ENCODE assay signal across 18 cellular contexts in genomic region chr16:50765246-50765645, GRCh38. TPM values are rescaled to one million over a fixed set of nuclear protein-coding genes. Genes with fewer than 3 reads are reported as not detected.
A peak's percentile ranks its signal among the peaks of the same experiment; 100 is the strongest.
DNase-seq lines count a peak whose midpoint lies in the region; ATAC-seq and TF ChIP-seq lines count a peak whose summit lies in the region.
"Had no signal": no experiment of that assay in that cellular context is flagged by ENCODE, and none has a peak within 500 bp of the region (broad histone marks: within the 10 kb centered on the region; RNA-seq: fewer than 3 reads in every experiment).

No MANE protein-coding gene starts in this region.

- peaks cover 28 to 75% of the 10 kb centered on the region in 2 donors for H3K36me3 Mint-ChIP-seq in activated T-cell treated with anti-CD3 and anti-CD28 coated beads, Interleukin-2, amount 50 U/mL, for 72 hours (ENCODE audit: insufficient read depth in 2 of 2)
- peaks cover 80% of the 10 kb centered on the region for H3K36me3 Mint-ChIP-seq in T-cell
- H3K36me3 Mint-ChIP-seq in activated T-helper 1 cell treated with anti-CD3 and anti-CD28 coated beads, Interleukin-12 subunit alpha, Interleukin-12 subunit beta, Interleukin-2, Interleukin-4 antibody, amounts not matched to agents 30 ng/mL and 10 ng/mL and 1 ng/mL, durations not matched to agents 14 hours and 24 hours and 36 hours (ENCODE audit: low read depth): peaks cover 77% of the 10 kb centered on the region
- peaks cover 100% of the 10 kb centered on the region for H3K36me3 Mint-ChIP-seq in stimulated activated effector memory CD8-positive, alpha-beta T cell treated with anti-CD3 and anti-CD28 coated beads, Interleukin-12 subunit alpha, Interleukin-12 subunit beta, amount 100 ng/mL, for 72 hours
- peaks cover 24% of the 10 kb centered on the region for H3K36me3 Mint-ChIP-seq in progenitor cell of endocrine pancreas (ENCODE audit: insufficient read depth)

- ATAC-seq in activated T-cell treated with anti-CD3 and anti-CD28 coated beads, Interleukin-2, amount 50 U/mL, for 72 hours (replicated peaks in 1 of 2): peak; percentile 83 to 87
- ATAC-seq in T-cell (replicated peaks in 1 of 4) (no peak), HG02610 (IDR thresholded peaks at IDR 0.05; ENCODE audit: unreplicated experiment) (no peak)
- peak; percentile 94 for ATAC-seq in stimulated activated effector memory CD8-positive, alpha-beta T cell treated with anti-CD3 and anti-CD28 coated beads, Interleukin-12 subunit alpha, Interleukin-12 subunit beta, amount 100 ng/mL, for 72 hours

- intact Hi-C loops in activated T-helper 1 cell treated with anti-CD3 and anti-CD28 coated beads, Interleukin-12 subunit alpha, Interleukin-12 subunit beta, Interleukin-2, Interleukin-4 antibody, amounts not matched to agents 30 ng/mL and 10 ng/mL and 1 ng/mL, durations not matched to agents 14 hours and 24 hours and 36 hours (cut with micrococcal nuclease): loop anchor here (2.0 to 5.0 kb wide), 3 partner anchors 22 to 428 kb away; partner anchors contain the start of gene CYLD

- no peaks in the 10 kb centered on the region for H3K27me3 Mint-ChIP-seq in activated T-cell treated with anti-CD3 and anti-CD28 coated beads, Interleukin-2, amount 50 U/mL, for 72 hours (ENCODE audit: low read depth)
- no peaks in the 10 kb centered on the region for H3K27me3 Mint-ChIP-seq in T-cell
- H3K27me3 Mint-ChIP-seq in activated T-helper 1 cell treated with anti-CD3 and anti-CD28 coated beads, Interleukin-12 subunit alpha, Interleukin-12 subunit beta, Interleukin-2, Interleukin-4 antibody, amounts not matched to agents 30 ng/mL and 10 ng/mL and 1 ng/mL, durations not matched to agents 14 hours and 24 hours and 36 hours (ENCODE audit: insufficient read depth): no peaks in the 10 kb centered on the region
- no peaks in the 10 kb centered on the region for H3K27me3 Mint-ChIP-seq in progenitor cell of endocrine pancreas

- TF ChIP-seq CTCF in progenitor cell of endocrine pancreas (IDR thresholded peaks at IDR 0.05; ENCODE audit: unreplicated experiment): no peak

- H3K9me3 Mint-ChIP-seq in activated T-cell treated with anti-CD3 and anti-CD28 coated beads, Interleukin-2, amount 50 U/mL, for 72 hours: peaks cover 7 to 14% of the 10 kb centered on the region in 2 donors
- H3K9me3 Mint-ChIP-seq in T-cell: peaks cover 0 to 11% (median 10%) of the 10 kb centered on the region in 3 donors
- peaks cover 21% of the 10 kb centered on the region for H3K9me3 Mint-ChIP-seq in activated T-helper 1 cell treated with anti-CD3 and anti-CD28 coated beads, Interleukin-12 subunit alpha, Interleukin-12 subunit beta, Interleukin-2, Interleukin-4 antibody, amounts not matched to agents 30 ng/mL and 10 ng/mL and 1 ng/mL, durations not matched to agents 14 hours and 24 hours and 36 hours
- peaks cover 10% of the 10 kb centered on the region for H3K9me3 Mint-ChIP-seq in stimulated activated effector memory CD8-positive, alpha-beta T cell treated with anti-CD3 and anti-CD28 coated beads, Interleukin-12 subunit alpha, Interleukin-12 subunit beta, amount 100 ng/mL, for 72 hours
- peaks cover 21% of the 10 kb centered on the region for H3K9me3 Mint-ChIP-seq in progenitor cell of endocrine pancreas (ENCODE audit: low read depth)

- H3K27ac Mint-ChIP-seq in activated T-cell treated with anti-CD3 and anti-CD28 coated beads, Interleukin-2, amount 50 U/mL, for 72 hours: peak overlapping the region; percentile 95
- H3K27ac Mint-ChIP-seq in T-cell (peak overlapping the region; percentile 50 to 72), progenitor cell of endocrine pancreas (no peak overlapping the region)
- H3K27ac Mint-ChIP-seq in activated T-helper 1 cell treated with anti-CD3 and anti-CD28 coated beads, Interleukin-12 subunit alpha, Interleukin-12 subunit beta, Interleukin-2, Interleukin-4 antibody, amounts not matched to agents 30 ng/mL and 10 ng/mL and 1 ng/mL, durations not matched to agents 14 hours and 24 hours and 36 hours: peak overlapping the region; percentile 70
- H3K27ac Mint-ChIP-seq in stimulated activated effector memory CD8-positive, alpha-beta T cell treated with anti-CD3 and anti-CD28 coated beads, Interleukin-12 subunit alpha, Interleukin-12 subunit beta, amount 100 ng/mL, for 72 hours: peak overlapping the region; percentile 60
- H3K27ac Mint-ChIP-seq: CD14-positive monocyte had no signal

- POLR2A ChIA-PET in T-cell (lab: Charles Lee): no interaction called here

- peak overlapping the region; percentile 63 to 84 for H3K4me3 Mint-ChIP-seq in activated T-cell treated with anti-CD3 and anti-CD28 coated beads, Interleukin-2, amount 50 U/mL, for 72 hours
- H3K4me3 Mint-ChIP-seq in T-cell: peak overlapping the region in 2 of 3 donors; percentile 13 to 50
- H3K4me3 Mint-ChIP-seq in activated T-helper 1 cell treated with anti-CD3 and anti-CD28 coated beads, Interleukin-12 subunit alpha, Interleukin-12 subunit beta, Interleukin-2, Interleukin-4 antibody, amounts not matched to agents 30 ng/mL and 10 ng/mL and 1 ng/mL, durations not matched to agents 14 hours and 24 hours and 36 hours: peak overlapping the region; percentile 21
- H3K4me3 Mint-ChIP-seq in stimulated activated effector memory CD8-positive, alpha-beta T cell treated with anti-CD3 and anti-CD28 coated beads, Interleukin-12 subunit alpha, Interleukin-12 subunit beta, amount 100 ng/mL, for 72 hours: peak overlapping the region; percentile 24
- no peak overlapping the region for H3K4me3 Mint-ChIP-seq in progenitor cell of endocrine pancreas (ENCODE audit: low read depth)
- H3K4me3 Mint-ChIP-seq: CD14-positive monocyte, HFFc6 had no signal

- CTCF ChIA-PET in T-cell (lab: Charles Lee): interaction anchor here (0.6 to 2.1 kb wide), 5 partner anchors 12 to 505 kb away, joined by 3 to 7 read pairs (median 3); no protein-coding TSS in a partner anchor

- H3K4me1 Mint-ChIP-seq in activated T-cell treated with anti-CD3 and anti-CD28 coated beads, Interleukin-2, amount 50 U/mL, for 72 hours (ENCODE audit: low read depth): peaks cover 100% of the 10 kb centered on the region
- H3K4me1 Mint-ChIP-seq in T-cell (peaks cover 94 to 96% (median 94%) of the 10 kb centered on the region in 3 donors), progenitor cell of endocrine pancreas (ENCODE audit: low read depth) (no peaks in the 10 kb centered on the region)
- H3K4me1 Mint-ChIP-seq in activated T-helper 1 cell treated with anti-CD3 and anti-CD28 coated beads, Interleukin-12 subunit alpha, Interleukin-12 subunit beta, Interleukin-2, Interleukin-4 antibody, amounts not matched to agents 30 ng/mL and 10 ng/mL and 1 ng/mL, durations not matched to agents 14 hours and 24 hours and 36 hours (ENCODE audit: low read depth): peaks cover 90% of the 10 kb centered on the region
- peaks cover 80% of the 10 kb centered on the region for H3K4me1 Mint-ChIP-seq in stimulated activated effector memory CD8-positive, alpha-beta T cell treated with anti-CD3 and anti-CD28 coated beads, Interleukin-12 subunit alpha, Interleukin-12 subunit beta, amount 100 ng/mL, for 72 hours

- DNase-seq in activated T-cell treated with anti-CD3 and anti-CD28 coated beads, Interleukin-2, amount 50 U/mL, for 72 hours: no peak
- DNase-seq in activated T-cell treated with anti-CD3 and anti-CD28 coated beads, Interleukin-2, amount 50 U/mL, for 1 hour: no peak
- DNase-seq in T-cell (no peak), progenitor cell of endocrine pancreas (ENCODE audit: low spot score, unreplicated experiment) (no peak)
- no peak for DNase-seq in activated T-helper 1 cell treated with anti-CD3 and anti-CD28 coated beads, Interleukin-12 subunit alpha, Interleukin-12 subunit beta, Interleukin-2, Interleukin-4 antibody, amounts not matched to agents 30 ng/mL and 10 ng/mL and 1 ng/mL, durations not matched to agents 14 hours and 24 hours and 36 hours (ENCODE audit: low spot score)
- no peak for DNase-seq in stimulated activated effector memory CD8-positive, alpha-beta T cell treated with anti-CD3 and anti-CD28 coated beads, Interleukin-12 subunit alpha, Interleukin-12 subunit beta, amount 100 ng/mL, for 72 hours (ENCODE audit: low spot score in 2 of 2)
- DNase-seq: ACHN; AML-193; DMS53; HFFc6; KBM-7; NCI-H1417 treated with DMSO at 0.1 percent for 48 hours; NCI-H1930; NCI-H2171; NCI-H446 treated with DMSO at 0.1 percent for 48 hours; NK-92 treated with Interleukin-12 subunit alpha and Interleukin-12 subunit beta, amount 100 ng/mL, for 24 hours had no signal

RNA-seq across cellular contexts. Expression of gene CYLD, which starts 23.4 kb away (rescaled TPM):
- 100 to 1,000 TPM; 194 to 222 TPM for total RNA-seq in activated T-cell treated with anti-CD3 and anti-CD28 coated beads, Interleukin-2, amount 50 U/mL, for 72 hours
- total RNA-seq in T-cell (100 to 1,000 TPM; 243 to 380 (median 294) TPM), progenitor cell of endocrine pancreas (18.7 and 21.9 TPM in 2 replicates)
- 219 and 223 TPM in 2 replicates for total RNA-seq in activated T-helper 1 cell treated with anti-CD3 and anti-CD28 coated beads, Interleukin-12 subunit alpha, Interleukin-12 subunit beta, Interleukin-2, Interleukin-4 antibody, amounts not matched to agents 30 ng/mL and 10 ng/mL and 1 ng/mL, durations not matched to agents 14 hours and 24 hours and 36 hours

Comparison
In these comparisons a context has a peak if more than half of its experiments do, and no peak if none do; other contexts are left out.
1. ATAC-seq: peak in activated T-cell treated with anti-CD3 and anti-CD28 coated beads, Interleukin-2, amount 50 U/mL, for 72 hours (2 of 2) and stimulated activated effector memory CD8-positive, alpha-beta T cell treated with anti-CD3 and anti-CD28 coated beads, Interleukin-12 subunit alpha, Interleukin-12 subunit beta, amount 100 ng/mL, for 72 hours (single experiment); none in T-cell (0 of 4) and HG02610 (single experiment).